ENCODE assay signal across 20 cellular contexts in genomic region chr2:191916826-191917225, GRCh38.
DNase-seq lines count a peak whose midpoint lies in the region; ATAC-seq, FAIRE-seq and TF ChIP-seq lines count a peak whose summit lies in the region.
"Had no signal": no experiment of that assay in that cellular context is flagged by ENCODE, and none has a peak within 500 bp of the region (broad histone marks: within the 10 kb centered on the region; RNA-seq: fewer than 3 reads in every experiment).

No MANE protein-coding gene starts in this region.

- H3K79me2 ChIP-seq in HepG2 (ENCODE audit: insufficient read depth, low read length): no peaks in the 10 kb centered on the region

- no peak for DNase-seq in HepG2 (ENCODE audit: low spot score)
- no peak for DNase-seq in right lobe of liver
- DNase-seq in fibroblast of peridontal ligament (ENCODE audit: extremely low read depth): peak; percentile 30
- DNase-seq in neural crest cell (ENCODE audit: low read depth, low spot score): no peak
- DNase-seq in NCI-H2029 (lab: John Stamatoyannopoulos, UW): no peak
- DNase-seq: Calu3; CD8-positive, alpha-beta T cell; DND-41; EL had no signal

- H3K36me3 Mint-ChIP-seq in brain (no peaks in the 10 kb centered on the region), neural crest cell (ENCODE audit: low read depth) (peaks cover 3% of the 10 kb centered on the region)
- no peaks in the 10 kb centered on the region for H3K36me3 Mint-ChIP-seq in stimulated activated memory B cell treated with anti-CD40 and anti-IgM and Interleukin-4, amounts not matched to agents 10 μg/mL and 1 μg/mL and 100 μg/mL, for 72 hours
- H3K36me3 Mint-ChIP-seq: CD8-positive, alpha-beta T cell had no signal

- H3K36me3 ChIP-seq in HepG2 (replicated peaks in 1 of 2; ENCODE audit: control insufficient read depth in 1 of 2, insufficient read depth in 2 of 2, low read length in 2 of 2): no peaks in the 10 kb centered on the region
- no peaks in the 10 kb centered on the region for H3K36me3 ChIP-seq in right lobe of liver
- H3K36me3 ChIP-seq: BLaER1 treated with 17β-estradiol and CSF1 and Interleukin-3, amounts not matched to agents 10 nM and 100 nM; HAP-1 had no signal

- no peak overlapping the region for H3K27ac ChIP-seq in HepG2 (ENCODE audit: extremely low read length, insufficient read depth, low read length)
- H3K27ac ChIP-seq in right lobe of liver: no peak overlapping the region
- H3K27ac ChIP-seq: 22Rv1; A549; BLaER1 treated with 17β-estradiol and CSF1 and Interleukin-3, amounts not matched to agents 10 nM and 100 nM; HL-60 had no signal

- TF ChIP-seq RAD21 in HepG2 (CRISPR knock-in tag; IDR thresholded peaks at IDR 0.05): no peak

- H3K27me3 ChIP-seq in HepG2 (ENCODE audit: control insufficient read depth in 1 of 2, insufficient read depth in 2 of 2, low read length in 2 of 2) (no peaks in the 10 kb centered on the region), right lobe of liver (no peaks in the 10 kb centered on the region)
- H3K27me3 ChIP-seq: BLaER1 treated with 17β-estradiol and CSF1 and Interleukin-3, amounts not matched to agents 10 nM and 100 nM had no signal

- TF ChIP-seq POLR2A in HepG2 (IDR thresholded peaks at IDR 0.05; ENCODE audit: insufficient read depth in 1 of 2, low read depth in 2 of 2, low read length in 2 of 2) (no peak), right lobe of liver (IDR thresholded peaks at IDR 0.05) (no peak)

- in situ Hi-C loops in HepG2 (cut with HindIII; ENCODE audit: extremely low pct_ligation_motif_present, low pct_unique_long_range_greater_than_20kb): no loop called here

- H3K9me3 ChIP-seq in HepG2 (ENCODE audit: low read length) (no peaks in the 10 kb centered on the region), right lobe of liver (no peaks in the 10 kb centered on the region)
- H3K9me3 ChIP-seq: A549, HAP-1 had no signal

- CTCF ChIA-PET in HepG2 (lab: Yijun Ruan, JAX; ENCODE audit: low intra/inter-chr PET ratio, low total read pairs): no interaction called here

- no peak for FAIRE-seq in HepG2 (lab: Jason Lieb, UNC)
- FAIRE-seq: A549, GM12891, GM19239 had no signal

- H4K20me1 ChIP-seq in HepG2 (ENCODE audit: insufficient read depth, low read length): no peaks in the 10 kb centered on the region
- H4K20me1 ChIP-seq: BLaER1 treated with 17β-estradiol and CSF1 and Interleukin-3, amounts not matched to agents 10 nM and 100 nM had no signal

- intact Hi-C loops in HepG2 (cut with micrococcal nuclease; ENCODE audit: unreplicated experiment): no loop called here
- intact Hi-C loops in right lobe of liver (cut with DNase I): no loop called here

- peaks cover 24% of the 10 kb centered on the region for H3K4me1 ChIP-seq in HepG2 (ENCODE audit: insufficient read depth, low read length)
- no peaks in the 10 kb centered on the region for H3K4me1 ChIP-seq in right lobe of liver
- H3K4me1 ChIP-seq: A549; BLaER1 treated with 17β-estradiol and CSF1 and Interleukin-3, amounts not matched to agents 10 nM and 100 nM; HAP-1 had no signal

- H3K4me1 Mint-ChIP-seq in brain (peaks cover 34% of the 10 kb centered on the region), neural crest cell (peaks cover 8% of the 10 kb centered on the region)
- H3K4me1 Mint-ChIP-seq in stimulated activated memory B cell treated with anti-CD40 and anti-IgM and Interleukin-4, amounts not matched to agents 10 μg/mL and 1 μg/mL and 100 μg/mL, for 72 hours: no peaks in the 10 kb centered on the region
- H3K4me1 Mint-ChIP-seq: B cell had no signal

- H3K9ac ChIP-seq in HepG2 (ENCODE audit: insufficient read depth, low read depth, low read length): no peak overlapping the region
- H3K9ac ChIP-seq: BLaER1 treated with 17β-estradiol and CSF1 and Interleukin-3, amounts not matched to agents 10 nM and 100 nM had no signal

- H3K4me3 Mint-ChIP-seq in brain (peak overlapping the region in 1 of 5 experiments; percentile 11), neural crest cell (no peak overlapping the region)
- no peak overlapping the region for H3K4me3 Mint-ChIP-seq in stimulated activated memory B cell treated with anti-CD40 and anti-IgM and Interleukin-4, amounts not matched to agents 10 μg/mL and 1 μg/mL and 100 μg/mL, for 72 hours
- H3K4me3 Mint-ChIP-seq: B cell; CD8-positive, alpha-beta T cell had no signal

- H3K27me3 Mint-ChIP-seq in brain: no peaks in the 10 kb centered on the region
- no peaks in the 10 kb centered on the region for H3K27me3 Mint-ChIP-seq in neural crest cell (ENCODE audit: low read depth)
- no peaks in the 10 kb centered on the region for H3K27me3 Mint-ChIP-seq in stimulated activated memory B cell treated with anti-CD40 and anti-IgM and Interleukin-4, amounts not matched to agents 10 μg/mL and 1 μg/mL and 100 μg/mL, for 72 hours

- peak overlapping the region in 1 of 3 experiments; percentile 1; a peak in 1 of 6 replicates for H3K4me3 ChIP-seq in HepG2 (replicated peaks in 1 of 3; ENCODE audit: insufficient read depth in 1 of 3, low read depth in 2 of 3, low read length in 3 of 3)
- no peak overlapping the region for H3K4me3 ChIP-seq in right lobe of liver
- H3K4me3 ChIP-seq: A549; BLaER1 treated with 17β-estradiol and CSF1 and Interleukin-3, amounts not matched to agents 10 nM and 100 nM; HAP-1 had no signal

- no peak overlapping the region for H2AFZ ChIP-seq in HepG2 (ENCODE audit: low read length)

- no peak for TF ChIP-seq EP300 in HepG2 (IDR thresholded peaks at IDR 0.05; ENCODE audit: low read depth in 2 of 2, low read length in 2 of 2)
- TF ChIP-seq EP300 in HepG2 (CRISPR knock-in tag; IDR thresholded peaks at IDR 0.05; ENCODE audit: borderline replicate concordance): no peak

- 52% methylated on average over 1 of the region's 1 CpG for WGBS in HepG2 (ENCODE audit: low lambda C conversion rate)
- WGBS in right lobe of liver (ENCODE audit: insufficient coverage, low coverage, low lambda C conversion rate, missing lambda C conversion rate): 81% methylated on average over 1 of the region's 1 CpG

- H3K27ac Mint-ChIP-seq in brain (peak overlapping the region in 3 of 5 experiments; percentile 1 to 33 (median 11)), neural crest cell (ENCODE audit: unreplicated experiment) (peak overlapping the region; percentile 13)
- H3K27ac Mint-ChIP-seq in stimulated activated memory B cell treated with anti-CD40 and anti-IgM and Interleukin-4, amounts not matched to agents 10 μg/mL and 1 μg/mL and 100 μg/mL, for 72 hours: no peak overlapping the region
- H3K27ac Mint-ChIP-seq: B cell; CD8-positive, alpha-beta T cell had no signal

- H3K9me3 Mint-ChIP-seq in brain (no peaks in the 10 kb centered on the region), neural crest cell (no peaks in the 10 kb centered on the region)
- H3K9me3 Mint-ChIP-seq in stimulated activated memory B cell treated with anti-CD40 and anti-IgM and Interleukin-4, amounts not matched to agents 10 μg/mL and 1 μg/mL and 100 μg/mL, for 72 hours: no peaks in the 10 kb centered on the region
- H3K9me3 Mint-ChIP-seq: CD8-positive, alpha-beta T cell had no signal

- no peak for TF ChIP-seq CTCF in HepG2 (CRISPR knock-in tag; IDR thresholded peaks at IDR 0.05)
- no peak for TF ChIP-seq CTCF in right lobe of liver (IDR thresholded peaks at IDR 0.05)
- no peak for TF ChIP-seq CTCF in brain (conservative IDR thresholded peaks at IDR 0.05)
- no peak for TF ChIP-seq CTCF in neural crest cell (conservative IDR thresholded peaks at IDR 0.05)

- ATAC-seq in HepG2 (no peak), right lobe of liver (no peak), HG02763 (IDR thresholded peaks at IDR 0.05; ENCODE audit: unreplicated experiment) (no peak)
- ATAC-seq in stimulated activated memory B cell treated with anti-CD40 and anti-IgM and Interleukin-4, amounts not matched to agents 10 μg/mL and 1 μg/mL and 100 μg/mL, for 72 hours: no peak
- ATAC-seq: A549; CD8-positive, alpha-beta T cell had no signal

- peak overlapping the region; percentile 41; the same call in 1 of the 2 replicates for H3K4me2 ChIP-seq in HepG2 (ENCODE audit: low read depth, low read length)
- H3K4me2 ChIP-seq: A549; BLaER1 treated with 17β-estradiol and CSF1 and Interleukin-3, amounts not matched to agents 10 nM and 100 nM had no signal

- BruUV-seq in HepG2 (replicated peaks; lab: Mats Ljungman, UMichigan): no TSS peak

- POLR2A ChIA-PET in HepG2 (lab: Yijun Ruan, JAX): no interaction called here

TF ChIP-seq in HepG2, 621 proteins besides CTCF, POLR2A, EP300 and RAD21:
- TF ChIP-seq RXRB (CRISPR knock-in tag; IDR thresholded peaks at IDR 0.05; ENCODE audit: borderline replicate concordance) (no peak), ZNF567 (CRISPR knock-in tag; IDR thresholded peaks at IDR 0.05; ENCODE audit: borderline replicate concordance) (no peak), MED8 (CRISPR knock-in tag; IDR thresholded peaks at IDR 0.05; ENCODE audit: insufficient replicate concordance) (no peak), ZNF256 (CRISPR knock-in tag; conservative IDR thresholded peaks at IDR 0.05) (no peak)
